Comparison of ENCODE assay signal across 8 cellular contexts in genomic region chr22:37162221-37163095, GRCh38. TPM values are rescaled to one million over a fixed set of nuclear protein-coding genes. Genes with fewer than 3 reads are reported as not detected.
A peak's percentile ranks its signal among the peaks of the same experiment; 100 is the strongest.
DNase-seq lines count a peak whose midpoint lies in the region; ATAC-seq and TF ChIP-seq lines count a peak whose summit lies in the region.

No MANE protein-coding gene starts in this region.

- DNase-seq in activated CD8-positive, alpha-beta memory T cell treated with anti-CD3 and anti-CD28 coated beads for 48 hours (ENCODE audit: low read depth in 2 of 3, low spot score in 2 of 3) = peak in 2 of 3 experiments; percentile 70 to 85
- no peak for DNase-seq in prostate gland (ENCODE audit: low spot score)
- DNase-seq in ureter (ENCODE audit: low spot score) = no peak
- no peak for DNase-seq in esophagus squamous epithelium (lab: John Stamatoyannopoulos, UW)
- no peak for DNase-seq in SW480 (ENCODE audit: low spot score)

- H3K9me3 ChIP-seq in prostate gland (no peaks in the 10 kb centered on the region), esophagus squamous epithelium (peaks cover 0 to 7% (median 6%) of the 10 kb centered on the region in 3 donors)

- intact Hi-C loops in prostate gland (cut with DNase I) (no loop called here), esophagus squamous epithelium (cut with DNase I) (no loop called here)

- H3K4me3 ChIP-seq in skin epidermis (no peak overlapping the region), prostate gland (no peak overlapping the region), esophagus squamous epithelium (no peak overlapping the region)

- H3K4me1 ChIP-seq in prostate gland (replicated peaks) = peaks cover 4% of the 10 kb centered on the region
- H3K4me1 ChIP-seq in esophagus squamous epithelium = peaks cover 5 to 13% (median 9%) of the 10 kb centered on the region in 3 donors

- TF ChIP-seq POLR2A in prostate gland (IDR thresholded peaks at IDR 0.05) = no peak
- TF ChIP-seq POLR2A in esophagus squamous epithelium (IDR thresholded peaks at IDR 0.05) = no peak

- H3K27me3 ChIP-seq in prostate gland (replicated peaks; ENCODE audit: insufficient read depth) = no peaks in the 10 kb centered on the region
- H3K27me3 ChIP-seq in esophagus squamous epithelium = peaks cover 0 to 27% (median 0%) of the 10 kb centered on the region in 4 donors

- H3K27ac ChIP-seq in skin epidermis (peak overlapping the region in 14 of 21 experiments; percentile 5 to 89 (median 66)), prostate gland (no peak overlapping the region), esophagus squamous epithelium (peak overlapping the region in 2 of 4 donors; percentile 31 to 65)

- TF ChIP-seq CTCF in prostate gland (IDR thresholded peaks at IDR 0.05) = no peak
- TF ChIP-seq CTCF in esophagus squamous epithelium (IDR thresholded peaks at IDR 0.05) = peak in 2 of 6 experiments; percentile 7 to 19

- 83% methylated on average over 11 of the region's 11 CpGs for WGBS in prostate gland
- WGBS in esophagus squamous epithelium, 2 donors = 65 to 69% methylated on average over 9 to 11 of the region's 11 CpGs

- peak; percentile 45 for ATAC-seq in GM19025 (IDR thresholded peaks at IDR 0.05; ENCODE audit: low read depth, unreplicated experiment)
- ATAC-seq in HG03108 (IDR thresholded peaks at IDR 0.05; ENCODE audit: unreplicated experiment) = peak; percentile 39

- H3K36me3 ChIP-seq in prostate gland = no peaks in the 10 kb centered on the region
- no peaks in the 10 kb centered on the region for H3K36me3 ChIP-seq in esophagus squamous epithelium

RNA-seq across cellular contexts. Expression of gene IL2RB, which starts 12.7 kb away (rescaled TPM):
- 1 to 10 TPM; 1.7 to 3.0 TPM for total RNA-seq in prostate gland
- total RNA-seq in ureter = 7.5 TPM
- total RNA-seq in esophagus squamous epithelium = 1 to 10 TPM; 1.6 to 6.5 (median 2.3) TPM

RNA-seq across cellular contexts. Expression of gene C1QTNF6, which starts 25.6 kb away (rescaled TPM):
- total RNA-seq in prostate gland = 1 to 10 TPM; 2.1 to 9.3 TPM
- total RNA-seq in ureter = 9.4 TPM
- total RNA-seq in esophagus squamous epithelium = 1 to 10 TPM; 1.1 to 1.7 (median 1.4) TPM

RNA-seq across cellular contexts. Expression of gene SSTR3, which starts 49.8 kb away (rescaled TPM):
- total RNA-seq in prostate gland (10 to 100 TPM in 1 of 2 donors, not detected in 1; 46.4 TPM), ureter (not detected), esophagus squamous epithelium (not detected)

RNA-seq across cellular contexts. Expression of gene TMPRSS6, which starts 52.9 kb away (rescaled TPM):
- under 1 TPM in 1 of 2 donors, not detected in 1; 0.45 TPM for total RNA-seq in prostate gland
- 0.31 TPM for total RNA-seq in ureter
- under 1 TPM in 2 of 4 donors, not detected in 2; under 0.01 to 0.09 TPM for total RNA-seq in esophagus squamous epithelium

Comparison
In these comparisons a context has a peak if more than half of its experiments do, and no peak if none do; other contexts are left out.
1. DNase-seq: peak in activated CD8-positive, alpha-beta memory T cell treated with anti-CD3 and anti-CD28 coated beads for 48 hours (2 of 3); none in prostate gland (single experiment), ureter (single experiment), esophagus squamous epithelium (single experiment) and SW480 (single experiment).
2. H3K27ac ChIP-seq: peak in skin epidermis (14 of 21); none in prostate gland (0 of 2).